In the genomic region with DNA sequence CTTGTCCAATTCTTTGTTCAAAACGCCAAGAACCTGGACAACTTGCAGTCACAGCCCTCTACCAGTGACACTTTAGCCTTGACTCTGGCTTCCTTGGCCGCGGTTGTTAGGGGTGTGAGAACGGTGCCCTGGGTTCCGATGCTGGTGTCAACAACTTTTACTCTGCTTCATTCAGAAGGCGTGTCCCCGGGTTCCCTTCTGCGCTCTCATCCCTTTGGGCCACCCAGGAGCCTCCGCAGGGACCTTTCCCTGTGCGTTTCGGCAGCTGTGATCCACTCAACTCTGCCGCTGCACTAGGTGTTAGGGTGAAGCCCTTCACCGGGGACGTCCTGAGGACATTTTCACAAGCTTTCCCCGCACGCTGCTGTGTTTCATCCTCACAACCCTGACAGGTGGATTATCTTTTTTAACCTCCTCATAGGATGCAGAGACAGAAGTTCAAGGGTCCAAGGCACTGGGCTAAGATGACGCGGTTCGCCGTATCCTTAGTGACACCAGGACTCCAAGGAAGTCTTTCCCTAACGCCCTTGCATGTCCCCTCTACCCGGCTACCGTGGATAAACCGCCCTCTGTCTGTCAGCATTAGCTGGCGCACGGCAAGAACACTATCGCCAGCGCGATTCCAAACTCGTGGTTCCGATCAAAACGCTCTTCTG, we compare ENCODE assay signal across 25 cellular contexts.
DNase-seq lines count a peak whose midpoint lies in the region; FAIRE-seq and TF ChIP-seq lines count a peak whose summit lies in the region.
"Had no signal": no experiment of that assay in that cellular context is flagged by ENCODE, and none has a peak within 500 bp of the region (broad histone marks: within the 10 kb centered on the region; RNA-seq: fewer than 3 reads in every experiment).

No MANE protein-coding gene starts in this region.

- H3K9me3 Mint-ChIP-seq in CD8-positive, alpha-beta memory T cell: no peaks in the 10 kb centered on the region
- H3K9me3 Mint-ChIP-seq: CD8-positive, alpha-beta T cell had no signal

- H3K27me3 ChIP-seq in esophagus muscularis mucosa (peaks cover 0 to 17% (median 0%) of the 10 kb centered on the region in 4 donors), neuronal stem cell (ENCODE audit: control insufficient read depth in 3 of 3, insufficient read depth in 3 of 3, low read depth in 1 of 3, low read length in 3 of 3) (peaks cover 0 to 6% (median 0%) of the 10 kb centered on the region in 3 experiments)
- peaks cover 6% of the 10 kb centered on the region for H3K27me3 ChIP-seq in CD8-positive, alpha-beta memory T cell (ENCODE audit: insufficient read depth, low read length, poor library complexity, severe bottlenecking)
- H3K27me3 ChIP-seq: BLaER1 had no signal

- peak overlapping the region; percentile 20 for H2AK5ac ChIP-seq in neuronal stem cell (ENCODE audit: low read depth, low read length)

- H3K27me3 Mint-ChIP-seq in CD8-positive, alpha-beta memory T cell: peaks cover 0 to 12% of the 10 kb centered on the region in 2 donors
- H3K27me3 Mint-ChIP-seq: B cell had no signal

- H4K91ac ChIP-seq in neuronal stem cell (ENCODE audit: low read depth, low read length, poor library complexity): no peak overlapping the region

- no peak overlapping the region for H3K4me3 ChIP-seq in esophagus muscularis mucosa
- H3K4me3 ChIP-seq in neuronal stem cell (ENCODE audit: low read length in 2 of 2): no peak overlapping the region
- H3K4me3 ChIP-seq in CD8-positive, alpha-beta memory T cell (ENCODE audit: low read length): no peak overlapping the region
- H3K4me3 ChIP-seq: BLaER1, GM12878, GM23338 had no signal

- no peak overlapping the region for H2AFZ ChIP-seq in neuronal stem cell (ENCODE audit: low read length)
- H2AFZ ChIP-seq: GM23338 had no signal

- peak overlapping the region; percentile 32 for H3K18ac ChIP-seq in neuronal stem cell (ENCODE audit: low read length)

- H2BK12ac ChIP-seq in neuronal stem cell (ENCODE audit: low read length): no peak overlapping the region

- H3K9ac ChIP-seq in neuronal stem cell (ENCODE audit: low read depth, low read length, poor library complexity): no peak overlapping the region
- H3K9ac ChIP-seq: BLaER1 had no signal

- H3K23ac ChIP-seq in neuronal stem cell (ENCODE audit: low read depth, low read length, poor library complexity): no peak overlapping the region

- no peak overlapping the region for H3K4me3 Mint-ChIP-seq in CD8-positive, alpha-beta memory T cell
- H3K4me3 Mint-ChIP-seq: B cell; CD4-positive, CD25-positive, alpha-beta regulatory T cell; CD8-positive, alpha-beta T cell; GM23338 had no signal

- H3K27ac ChIP-seq in esophagus muscularis mucosa (replicated peaks in 1 of 4) (no peak overlapping the region), neuronal stem cell (replicated peaks; ENCODE audit: low read length) (no peak overlapping the region)
- H3K27ac ChIP-seq in CD8-positive, alpha-beta memory T cell (ENCODE audit: low read depth, low read length): no peak overlapping the region
- H3K27ac ChIP-seq: 22Rv1, BLaER1, C4-2B had no signal

- no peak overlapping the region for H2BK15ac ChIP-seq in neuronal stem cell (ENCODE audit: low read length)

- H3K4me1 ChIP-seq in esophagus muscularis mucosa (no peaks in the 10 kb centered on the region), neuronal stem cell (ENCODE audit: control insufficient read depth in 2 of 2, insufficient read depth in 1 of 2, low read depth in 1 of 2, low read length in 2 of 2) (peaks cover 2 to 9% of the 10 kb centered on the region in 2 donors)
- H3K4me1 ChIP-seq in CD8-positive, alpha-beta memory T cell (ENCODE audit: insufficient read depth, low read length): no peaks in the 10 kb centered on the region

- FAIRE-seq in frontal cortex (lab: Jason Lieb, UNC): no peak
- FAIRE-seq: A204.1, D721Med, GM12878, GM18507, H54 had no signal

- no peak for TF ChIP-seq EP300 in esophagus muscularis mucosa (IDR thresholded peaks at IDR 0.05)

- DNase-seq in activated CD8-positive, alpha-beta memory T cell treated with anti-CD3 and anti-CD28 coated beads for 24 hours: peak; percentile 38
- no peak for DNase-seq in activated CD8-positive, alpha-beta memory T cell treated with anti-CD3 and anti-CD28 coated beads, Interleukin-2, amount 50 U/mL, for 48 hours
- DNase-seq in esophagus muscularis mucosa (ENCODE audit: extremely low spot score): peak; percentile 75
- no peak for DNase-seq in neuronal stem cell (ENCODE audit: low spot score)
- DNase-seq in ureter (ENCODE audit: low spot score): peak; percentile 30
- DNase-seq in CD8-positive, alpha-beta memory T cell: no peak
- no peak for DNase-seq in frontal cortex (ENCODE audit: low spot score in 2 of 2)
- DNase-seq in NCI-H2196 (lab: John Stamatoyannopoulos, UW; ENCODE audit: unreplicated experiment): no peak
- DNase-seq: CD4-positive, CD25-positive, alpha-beta regulatory T cell; CD8-positive, alpha-beta T cell; DMS 273 treated with DMSO at 0.1 percent for 48 hours; DMS79; EL; GDM1; HCEC 1CT had no signal

- 94% methylated on average over 32 of the region's 32 CpGs for WGBS in esophagus muscularis mucosa
- WGBS in neuronal stem cell (ENCODE audit: extremely low coverage in 2 of 2, insufficient read length in 2 of 2, insufficient replicate concordance in 1 of 2), 2 donors: no CpG with 5 or more reads among the region's 32 CpGs

- TF ChIP-seq CTCF in esophagus muscularis mucosa (IDR thresholded peaks at IDR 0.05): no peak

- H2BK120ac ChIP-seq in neuronal stem cell (ENCODE audit: low read depth, low read length): no peak overlapping the region

- intact Hi-C loops in esophagus muscularis mucosa (cut with DNase I): no loop called here

- POLR2A ChIA-PET in CD8-positive, alpha-beta memory T cell (lab: Charles Lee): no interaction called here

- CTCF ChIA-PET in CD8-positive, alpha-beta memory T cell (lab: Charles Lee): no interaction called here

- no peak for TF ChIP-seq POLR2A in esophagus muscularis mucosa (IDR thresholded peaks at IDR 0.05; ENCODE audit: low read depth)

- no peak overlapping the region for H2BK5ac ChIP-seq in neuronal stem cell (ENCODE audit: low read length)

- no peak overlapping the region for H4K8ac ChIP-seq in neuronal stem cell (ENCODE audit: low read depth, low read length)

- no peaks in the 10 kb centered on the region for H3K36me3 ChIP-seq in esophagus muscularis mucosa
- no peaks in the 10 kb centered on the region for H3K36me3 ChIP-seq in neuronal stem cell (replicated peaks in 1 of 2; ENCODE audit: control insufficient read depth in 2 of 2, insufficient read depth in 2 of 2, low read length in 2 of 2)
- no peaks in the 10 kb centered on the region for H3K36me3 ChIP-seq in CD8-positive, alpha-beta memory T cell (ENCODE audit: insufficient read depth, low read length)
- H3K36me3 ChIP-seq: BLaER1 had no signal

- H3K9me3 ChIP-seq in esophagus muscularis mucosa (no peaks in the 10 kb centered on the region), neuronal stem cell (replicated peaks in 1 of 2; ENCODE audit: control insufficient read depth in 2 of 2, insufficient read depth in 1 of 2, low read depth in 1 of 2, low read length in 2 of 2) (peaks cover 0 to 11% of the 10 kb centered on the region in 2 donors)
- no peaks in the 10 kb centered on the region for H3K9me3 ChIP-seq in CD8-positive, alpha-beta memory T cell (ENCODE audit: low read length)

- no peak overlapping the region for H3K4ac ChIP-seq in neuronal stem cell (ENCODE audit: low read length)

- no peak overlapping the region for H3K14ac ChIP-seq in neuronal stem cell (ENCODE audit: low read length)

- H3K27ac Mint-ChIP-seq in CD8-positive, alpha-beta memory T cell: peak overlapping the region in 1 of 8 donors; percentile 76
- H3K27ac Mint-ChIP-seq: B cell; CD4-positive, CD25-positive, alpha-beta regulatory T cell; CD8-positive, alpha-beta T cell; GM23338 had no signal

- no peaks in the 10 kb centered on the region for H3K79me1 ChIP-seq in neuronal stem cell (ENCODE audit: low read depth, low read length)

- H3K4me1 Mint-ChIP-seq in CD8-positive, alpha-beta memory T cell: no peaks in the 10 kb centered on the region
- H3K4me1 Mint-ChIP-seq: B cell; CD4-positive, CD25-positive, alpha-beta regulatory T cell had no signal

- H3K4me2 ChIP-seq in neuronal stem cell (ENCODE audit: insufficient read depth, low read length, poor library complexity, severe bottlenecking): no peak overlapping the region
- H3K4me2 ChIP-seq: BLaER1, GM23338 had no signal

- no peaks in the 10 kb centered on the region for H3K36me3 Mint-ChIP-seq in CD8-positive, alpha-beta memory T cell
- H3K36me3 Mint-ChIP-seq: CD4-positive, CD25-positive, alpha-beta regulatory T cell; CD8-positive, alpha-beta T cell had no signal

Comparison
In these comparisons a context has a peak if more than half of its experiments do, and no peak if none do; other contexts are left out.
1. DNase-seq: peak in activated CD8-positive, alpha-beta memory T cell treated with anti-CD3 and anti-CD28 coated beads for 24 hours (single experiment), esophagus muscularis mucosa (single experiment) and ureter (single experiment); none in activated CD8-positive, alpha-beta memory T cell treated with anti-CD3 and anti-CD28 coated beads, Interleukin-2, amount 50 U/mL, for 48 hours (single experiment), neuronal stem cell (single experiment), CD8-positive, alpha-beta memory T cell (0 of 5), frontal cortex (0 of 2) and NCI-H2196 (single experiment).